8 cellular contexts compared by ENCODE assay signal in the genomic region with DNA sequence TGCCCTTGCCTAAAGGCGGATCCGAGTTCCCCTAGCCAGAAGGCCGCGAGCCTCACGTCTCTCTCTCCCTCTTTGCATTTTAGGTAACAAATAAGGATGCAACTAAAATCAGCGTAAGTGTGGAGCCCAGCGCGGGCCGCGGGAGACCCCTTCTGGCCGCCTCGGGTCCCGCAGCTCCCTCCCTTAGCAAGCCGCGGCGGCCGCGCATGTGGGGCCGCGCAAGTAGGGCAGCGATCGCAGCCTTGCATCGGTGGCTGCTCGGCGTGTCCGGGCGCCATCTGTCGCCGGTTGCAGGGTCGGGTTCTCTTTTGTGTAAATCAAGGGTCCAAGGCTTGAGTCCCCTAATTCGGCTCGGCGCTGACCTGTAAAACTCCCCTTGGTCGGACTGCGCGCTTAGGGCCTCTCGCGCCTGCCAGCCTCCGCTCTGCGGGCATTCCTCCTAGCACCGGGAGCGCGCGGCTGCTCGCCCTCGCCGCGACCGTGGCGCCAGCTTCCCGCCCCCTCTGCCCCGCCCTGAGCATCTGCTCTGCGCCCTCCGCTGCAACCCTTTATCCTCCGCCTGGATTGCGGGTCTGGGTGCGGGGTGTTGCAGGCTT.
DNase-seq lines count a peak whose midpoint lies in the region; ATAC-seq and TF ChIP-seq lines count a peak whose summit lies in the region.

No MANE protein-coding gene starts in this region.

- peaks cover 93% of the 10 kb centered on the region for H3K27me3 ChIP-seq in WERI-Rb-1 (ENCODE audit: insufficient read depth, low read depth, severe bottlenecking)

- peak; percentile 72 for ATAC-seq in GM19023 (IDR thresholded peaks at IDR 0.05; ENCODE audit: unreplicated experiment)

- no peak for DNase-seq in AG04449 (ENCODE audit: low read depth, low spot score)
- peak; percentile 67 for DNase-seq in WERI-Rb-1
- peak; percentile 86 for DNase-seq in cerebellar cortex (ENCODE audit: low spot score)
- peak; percentile 26 for DNase-seq in kidney glomerular epithelial cell (lab: John Stamatoyannopoulos, UW)
- peak; percentile 80 for DNase-seq in stimulated activated CD4-positive, alpha-beta T cell treated with anti-CD3 and anti-CD28 coated beads, Interleukin-1b, Interleukin-23, amount 100 ng/mL, for 48 hours
- DNase-seq in NK-92 (lab: John Stamatoyannopoulos, UW; ENCODE audit: unreplicated experiment): no peak

- no peaks in the 10 kb centered on the region for H3K36me3 ChIP-seq in WERI-Rb-1

- peaks cover 18% of the 10 kb centered on the region for H3K9me3 ChIP-seq in WERI-Rb-1 (ENCODE audit: severe bottlenecking)

- no peak overlapping the region for H3K27ac ChIP-seq in WERI-Rb-1

- POLR2A ChIA-PET in AG04449 (lab: Yijun Ruan, JAX): no interaction called here

- H3K4me3 ChIP-seq in AG04449 (ENCODE audit: low read depth, low read length): peak overlapping the region; percentile 43
- H3K4me3 ChIP-seq in WERI-Rb-1 (ENCODE audit: low read depth, low read length): peak overlapping the region; percentile 26

- CTCF ChIA-PET in AG04449 (lab: Yijun Ruan, JAX): interaction anchor here (0.7 to 1.9 kb wide), 5 partner anchors 8 to 78 kb away, joined by 3 to 4 read pairs (median 4); partner anchors contain the start of gene POP4

- TF ChIP-seq CTCF in AG04449 (IDR thresholded peaks at IDR 0.05; ENCODE audit: insufficient read depth, low read length, missing control alignments) (peak; percentile 88), LNCAP (IDR thresholded peaks at IDR 0.05) (peak; percentile 97), WERI-Rb-1 (IDR thresholded peaks at IDR 0.05; ENCODE audit: low read depth, low read length) (peak; percentile 81)

Comparison
In these comparisons a context has a peak if more than half of its experiments do, and no peak if none do; other contexts are left out.
1. DNase-seq: peak in WERI-Rb-1 (single experiment), cerebellar cortex (single experiment), kidney glomerular epithelial cell (single experiment) and stimulated activated CD4-positive, alpha-beta T cell treated with anti-CD3 and anti-CD28 coated beads, Interleukin-1b, Interleukin-23, amount 100 ng/mL, for 48 hours (single experiment); none in AG04449 (single experiment) and NK-92 (single experiment).
2. Peak in every context shown above with its lines, with median percentiles within 50 percentile points of each other: CTCF ChIP-seq.